Comparison of ENCODE assay signal across 1 cellular context in genomic region chr21:41678944-41679343, GRCh38.
TF ChIP-seq lines count a peak whose summit lies in the region.

No MANE protein-coding gene starts in this region.

TF ChIP-seq in H1, 55 proteins besides CTCF, POLR2A, EP300 and RAD21 (continued from another document):
- TF ChIP-seq E2F6 (IDR thresholded peaks at IDR 0.05) (peak; percentile 69), YY1 (IDR thresholded peaks at IDR 0.05; ENCODE audit: low read depth, low read length) (no peak), SP2 (IDR thresholded peaks at IDR 0.05; ENCODE audit: low read length) (no peak), JUND (IDR thresholded peaks at IDR 0.05; ENCODE audit: low read length) (peak; percentile 96; the same call in 1 of the 2 replicates), ATF2 (IDR thresholded peaks at IDR 0.05; ENCODE audit: low read length) (peak; percentile 99), CEBPB (IDR thresholded peaks at IDR 0.05; ENCODE audit: low read depth, low read length) (peak; percentile 61), USF2 (IDR thresholded peaks at IDR 0.05; ENCODE audit: low read length) (peak; percentile 41; the same call in 1 of the 2 replicates)
